Comparison of ENCODE assay signal across 23 cellular contexts in genomic region chr19:54894106-54894505, GRCh38. TPM values are rescaled to one million over a fixed set of nuclear protein-coding genes. Genes with fewer than 3 reads are reported as not detected.
"Had no signal": no experiment of that assay in that cellular context is flagged by ENCODE, and none has a peak within 500 bp of the region (broad histone marks: within the 10 kb centered on the region; RNA-seq: fewer than 3 reads in every experiment).

No MANE protein-coding gene starts in this region.

RNA-seq across cellular contexts. Expression of gene NCR1, which starts 11.8 kb away (rescaled TPM):
- total RNA-seq: activated CD4-positive, alpha-beta memory T cell treated with anti-CD3 and anti-CD28 coated beads for 36 hours; activated CD4-positive, alpha-beta T cell treated with anti-CD3 and anti-CD28 coated beads for 36 hours; activated CD4-positive, alpha-beta T cell treated with anti-CD3 and anti-CD28 coated beads, Interleukin-2, amount 10 ng/mL, durations not matched to agents 24 days and 14 days; activated naive CD4-positive, alpha-beta T cell treated with anti-CD3 and anti-CD28 coated beads for 36 hours; activated T-helper 1 cell treated with anti-CD3 and anti-CD28 coated beads, Interleukin-12 subunit alpha, Interleukin-12 subunit beta, Interleukin-2, Interleukin-4 antibody, amounts not matched to agents 30 ng/mL and 10 ng/mL and 1 ng/mL, durations not matched to agents 14 hours and 24 hours and 36 hours; activated T-helper 2 cell treated with anti-CD3 and anti-CD28 coated beads, Interferon-gamma antibody, Interleukin-2, Interleukin-4, amounts not matched to agents 10 μg/mL and 5 μg/mL and 100 μg/mL, durations not matched to agents 14 hours and 24 hours and 36 hours; body of pancreas; chondrocyte; dermis blood vessel endothelial cell; esophagus squamous epithelium; fibroblast of lung; fibroblast of villous mesenchyme; gastroesophageal sphincter; glomerular endothelial cell; T-helper 17 cell had no signal
- polyA plus RNA-seq: adrenal gland, aorta, esophagus, fibroblast of lung had no signal

RNA-seq across cellular contexts. Expression of gene FCAR, which starts 20.1 kb away (rescaled TPM):
- total RNA-seq: activated CD4-positive, alpha-beta memory T cell treated with anti-CD3 and anti-CD28 coated beads for 36 hours; activated CD4-positive, alpha-beta T cell treated with anti-CD3 and anti-CD28 coated beads for 36 hours; activated CD4-positive, alpha-beta T cell treated with anti-CD3 and anti-CD28 coated beads, Interleukin-2, amount 10 ng/mL, durations not matched to agents 24 days and 14 days; activated CD8-positive, alpha-beta memory T cell treated with anti-CD3 and anti-CD28 coated beads for 36 hours; activated CD8-positive, alpha-beta memory T cell treated with anti-CD3 and anti-CD28 coated beads, Interleukin-2, amount 10 ng/mL, durations not matched to agents 7 days and 5 days; activated CD8-positive, alpha-beta T cell treated with anti-CD3 and anti-CD28 coated beads, Interleukin-2, amount 10 ng/mL, durations not matched to agents 7 days and 5 days; activated naive CD4-positive, alpha-beta T cell treated with anti-CD3 and anti-CD28 coated beads for 36 hours; activated naive CD8-positive, alpha-beta T cell treated with anti-CD3 and anti-CD28 coated beads for 36 hours; activated T-helper 1 cell treated with anti-CD3 and anti-CD28 coated beads, Interleukin-12 subunit alpha, Interleukin-12 subunit beta, Interleukin-2, Interleukin-4 antibody, amounts not matched to agents 30 ng/mL and 10 ng/mL and 1 ng/mL, durations not matched to agents 14 hours and 24 hours and 36 hours; activated T-helper 2 cell treated with anti-CD3 and anti-CD28 coated beads, Interferon-gamma antibody, Interleukin-2, Interleukin-4, amounts not matched to agents 10 μg/mL and 5 μg/mL and 100 μg/mL, durations not matched to agents 14 hours and 24 hours and 36 hours; body of pancreas; chondrocyte; dermis blood vessel endothelial cell; endothelial cell of umbilical vein; fibroblast of lung; fibroblast of villous mesenchyme; glomerular endothelial cell had no signal
- polyA plus RNA-seq: aorta, endothelial cell of umbilical vein, fibroblast of lung had no signal

RNA-seq across cellular contexts. Expression of gene KIR3DL2, which starts 43.9 kb away (rescaled TPM):
- total RNA-seq: adrenal gland, aorta, body of pancreas, chondrocyte, dermis blood vessel endothelial cell, endothelial cell of umbilical vein, esophagus squamous epithelium, fibroblast of lung, fibroblast of villous mesenchyme, gastroesophageal sphincter, glomerular endothelial cell had no signal
- polyA plus RNA-seq: endothelial cell of umbilical vein, fibroblast of lung had no signal

RNA-seq across cellular contexts. Expression of gene NLRP7, which starts 53.2 kb away (rescaled TPM):
- total RNA-seq: activated CD4-positive, alpha-beta memory T cell treated with anti-CD3 and anti-CD28 coated beads for 36 hours; activated CD4-positive, alpha-beta T cell treated with anti-CD3 and anti-CD28 coated beads for 36 hours; activated CD4-positive, alpha-beta T cell treated with anti-CD3 and anti-CD28 coated beads, Interleukin-2, amount 10 ng/mL, durations not matched to agents 24 days and 14 days; activated CD8-positive, alpha-beta memory T cell treated with anti-CD3 and anti-CD28 coated beads for 36 hours; activated CD8-positive, alpha-beta memory T cell treated with anti-CD3 and anti-CD28 coated beads, Interleukin-2, amount 10 ng/mL, durations not matched to agents 7 days and 5 days; activated CD8-positive, alpha-beta T cell treated with anti-CD3 and anti-CD28 coated beads, Interleukin-2, amount 10 ng/mL, durations not matched to agents 7 days and 5 days; activated naive CD4-positive, alpha-beta T cell treated with anti-CD3 and anti-CD28 coated beads for 36 hours; activated naive CD8-positive, alpha-beta T cell treated with anti-CD3 and anti-CD28 coated beads for 36 hours; activated T-helper 1 cell treated with anti-CD3 and anti-CD28 coated beads, Interleukin-12 subunit alpha, Interleukin-12 subunit beta, Interleukin-2, Interleukin-4 antibody, amounts not matched to agents 30 ng/mL and 10 ng/mL and 1 ng/mL, durations not matched to agents 14 hours and 24 hours and 36 hours; activated T-helper 2 cell treated with anti-CD3 and anti-CD28 coated beads, Interferon-gamma antibody, Interleukin-2, Interleukin-4, amounts not matched to agents 10 μg/mL and 5 μg/mL and 100 μg/mL, durations not matched to agents 14 hours and 24 hours and 36 hours; adrenal gland; aorta; body of pancreas; chondrocyte; endothelial cell of umbilical vein; esophagus squamous epithelium; fibroblast of lung; fibroblast of villous mesenchyme; gastroesophageal sphincter; glomerular endothelial cell; T-helper 17 cell had no signal
- polyA plus RNA-seq: aorta, endothelial cell of umbilical vein, esophagus, fibroblast of lung had no signal
